6 cellular contexts compared by ENCODE assay signal in the genomic region with DNA sequence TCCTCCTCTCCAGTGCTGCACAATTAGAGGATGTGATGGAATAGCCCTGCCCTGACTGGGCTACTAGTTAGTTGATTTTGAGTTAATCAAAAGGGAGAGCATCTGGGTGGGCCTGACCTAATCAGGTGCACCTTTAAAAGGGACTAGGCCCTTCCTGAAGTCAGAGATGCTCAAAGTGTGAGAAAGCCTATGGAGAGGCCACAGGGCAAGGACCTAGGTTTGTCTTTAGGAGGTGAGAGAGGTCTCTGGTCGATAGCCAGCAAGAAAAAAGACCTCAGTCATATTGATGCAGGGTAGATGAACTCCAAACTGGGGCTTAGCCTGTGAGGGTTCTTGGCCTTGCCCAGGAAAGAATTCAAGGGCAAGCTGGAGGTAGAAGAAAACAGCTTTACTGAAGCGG.
DNase-seq lines count a peak whose midpoint lies in the region; ATAC-seq, FAIRE-seq and TF ChIP-seq lines count a peak whose summit lies in the region.
"Not testable (repeated sequence)": the region's sequence is repeated elsewhere in the genome, so short reads cannot be mapped to it uniquely, and the experiment has no call there.

No MANE protein-coding gene starts in this region.

- not testable (repeated sequence) for H3K14ac ChIP-seq in IMR-90 (replicated peaks; ENCODE audit: low read depth, low read length)

- H3K27ac Mint-ChIP-seq in Calu3 (ENCODE audit: unreplicated experiment) = not testable (repeated sequence)

- TF ChIP-seq RAD21 in A549 (conservative IDR thresholded peaks at IDR 0.05 in 1 of 2, IDR thresholded peaks at IDR 0.05 in 1 of 2); IMR-90 (IDR thresholded peaks at IDR 0.05; ENCODE audit: low read length): not testable (repeated sequence)

- not testable (repeated sequence) for H4K20me1 ChIP-seq in IMR-90 (ENCODE audit: insufficient read depth, low read length); PC-3 (ENCODE audit: low read length)

- H3K9me1 ChIP-seq in IMR-90 (ENCODE audit: insufficient read depth, low read length) = not testable (repeated sequence)

- peak overlapping the region; percentile 60; the same call in 1 of the 2 replicates for H2BK120ac ChIP-seq in IMR-90 (ENCODE audit: low read depth, low read length)

- H3K79me2 ChIP-seq in PC-3 (ENCODE audit: low read length) = not testable (repeated sequence)

- H3K27me3 Mint-ChIP-seq in Calu3 (ENCODE audit: unreplicated experiment) = not testable (repeated sequence)

- not testable (repeated sequence) for H3K56ac ChIP-seq in IMR-90 (ENCODE audit: extremely low read depth, insufficient read depth, low read length)

- H3K27ac ChIP-seq in A549 (peak overlapping the region; percentile 44 to 75; a peak in 5 of 6 replicates), PC-3 (ENCODE audit: low read length) (peak overlapping the region; percentile 65), RWPE2 (ENCODE audit: poor library complexity, severe bottlenecking) (peak overlapping the region; percentile 72), epithelial cell of prostate (peak overlapping the region; percentile 59)
- not testable (repeated sequence) for H3K27ac ChIP-seq in IMR-90 (ENCODE audit: insufficient read depth, low read length)

- not testable (repeated sequence) for H4K5ac ChIP-seq in IMR-90 (ENCODE audit: low read depth, low read length)

- H2BK15ac ChIP-seq in IMR-90 (ENCODE audit: low read depth, low read length) = not testable (repeated sequence)

- H3K36me3 Mint-ChIP-seq in Calu3 (ENCODE audit: insufficient read depth, unreplicated experiment) = peaks cover 20% of the 10 kb centered on the region

- POLR2A ChIA-PET in A549 (lab: Yijun Ruan, JAX); IMR-90 (lab: Charles Lee; ENCODE audit: unreplicated experiment); PC-3 (lab: Charles Lee; ENCODE audit: unreplicated experiment): not testable (repeated sequence)

- CTCF ChIA-PET in A549 (lab: Yijun Ruan, JAX); Calu3 (lab: Charles Lee); IMR-90 (lab: Yijun Ruan, JAX); PC-3 (lab: Charles Lee): not testable (repeated sequence)

- H3K23ac ChIP-seq in IMR-90 (ENCODE audit: low read depth, low read length) = not testable (repeated sequence)

- H3K18ac ChIP-seq in IMR-90 (ENCODE audit: low read depth, low read length) = not testable (repeated sequence)

- H4K91ac ChIP-seq in IMR-90 (ENCODE audit: insufficient read depth, low read depth, low read length) = not testable (repeated sequence)

- ATAC-seq in A549; IMR-90 (ENCODE audit: low read depth); PC-3; RWPE2 (ENCODE audit: low read depth): not testable (repeated sequence)

- H3K79me1 ChIP-seq in IMR-90 (ENCODE audit: low read depth in 1 of 2, low read length in 2 of 2) = not testable (repeated sequence)

- H3K4ac ChIP-seq in IMR-90 (ENCODE audit: low read depth, low read length) = not testable (repeated sequence)

- not testable (repeated sequence) for H2AK5ac ChIP-seq in IMR-90 (ENCODE audit: low read depth, low read length)

- in situ Hi-C loops in IMR-90 (cut with MboI; ENCODE audit: low sequenced_read_pairs) = not testable (repeated sequence)

- WGBS in A549 (ENCODE audit: missing lambda C conversion rate) = 92% methylated on average over 1 of the region's 2 CpGs
- WGBS in IMR-90 (ENCODE audit: extremely low coverage in 2 of 2, insufficient read length in 1 of 2), 2 experiments = no CpG with 5 or more reads among the region's 2 CpGs

- TSS peak; percentile 83 for BruUV-seq in Calu3 (replicated peaks; lab: Mats Ljungman, UMichigan)
- not testable (repeated sequence) for BruUV-seq in IMR-90 (replicated peaks; lab: Mats Ljungman, UMichigan); PC-3 (replicated peaks; lab: Mats Ljungman, UMichigan)

- not testable (repeated sequence) for H3K4me3 ChIP-seq in A549; IMR-90 (ENCODE audit: insufficient read depth, low read depth, low read length); PC-3 (ENCODE audit: low read length); RWPE2 (ENCODE audit: severe bottlenecking)

- H3K9me2 ChIP-seq in PC-3 (replicated peaks; ENCODE audit: low read length) = not testable (repeated sequence)

- not testable (repeated sequence) for H3K9ac ChIP-seq in IMR-90 (ENCODE audit: low read depth, low read length); PC-3 (ENCODE audit: low read length)

- H4K8ac ChIP-seq in IMR-90 (ENCODE audit: low read depth in 2 of 2, low read length in 2 of 2) = not testable (repeated sequence)

- DNase-seq in A549 (ENCODE audit: low read depth in 1 of 2, low spot score in 1 of 2); Calu3; IMR-90; PC-3; RWPE2 (ENCODE audit: low spot score); epithelial cell of prostate (ENCODE audit: low read depth, low spot score): not testable (repeated sequence)

- H3K9me3 Mint-ChIP-seq in Calu3 (ENCODE audit: low read depth, unreplicated experiment) = not testable (repeated sequence)

- TF ChIP-seq CTCF in A549 (IDR thresholded peaks at IDR 0.05); Calu3 (IDR thresholded peaks at IDR 0.05; ENCODE audit: unreplicated experiment); IMR-90 (conservative IDR thresholded peaks at IDR 0.05; ENCODE audit: low read depth, low read length); PC-3 (conservative IDR thresholded peaks at IDR 0.05; ENCODE audit: low read depth, low read length); RWPE2 (IDR thresholded peaks at IDR 0.05; ENCODE audit: poor library complexity, severe bottlenecking): not testable (repeated sequence)

- not testable (repeated sequence) for H3K4me3 Mint-ChIP-seq in Calu3 (ENCODE audit: low read depth, unreplicated experiment)

- not testable (repeated sequence) for H3K4me1 ChIP-seq in A549; IMR-90 (ENCODE audit: control insufficient read depth, insufficient read depth, low read length); PC-3 (ENCODE audit: insufficient read depth, low read length); RWPE2 (ENCODE audit: insufficient read depth, poor library complexity, severe bottlenecking)

- dilution Hi-C loops in IMR-90 (cut with HindIII; ENCODE audit: low sequenced_read_pairs, unreplicated experiment) = not testable (repeated sequence)

- H3K36me3 ChIP-seq in IMR-90 (ENCODE audit: control insufficient read depth, insufficient read depth, low read length); PC-3 (ENCODE audit: low read depth, low read length); RWPE2 (ENCODE audit: low read depth): not testable (repeated sequence)

- not testable (repeated sequence) for H2AFZ ChIP-seq in IMR-90 (replicated peaks; ENCODE audit: low read length, poor library complexity); PC-3 (ENCODE audit: low read length)

- FAIRE-seq in A549 (lab: Jason Lieb, UNC) = not testable (repeated sequence)

- not testable (repeated sequence) for H2AK9ac ChIP-seq in IMR-90 (replicated peaks; ENCODE audit: low read depth, low read length, poor library complexity)

- not testable (repeated sequence) for H3F3A ChIP-seq in PC-3 (ENCODE audit: low read length, unreplicated experiment)

- intact Hi-C loops in Calu3 (cut with micrococcal nuclease; ENCODE audit: unreplicated experiment); IMR-90 (cut with micrococcal nuclease); PC-3 (cut with micrococcal nuclease): not testable (repeated sequence)

- H2BK5ac ChIP-seq in IMR-90 (ENCODE audit: low read depth, low read length, poor library complexity, severe bottlenecking) = not testable (repeated sequence)

- TF ChIP-seq EP300 in A549 (IDR thresholded peaks at IDR 0.05) = not testable (repeated sequence)

- H3K27me3 ChIP-seq in IMR-90 (ENCODE audit: control insufficient read depth, insufficient read depth, low read length); PC-3 (ENCODE audit: low read length); RWPE2 (ENCODE audit: insufficient read depth, poor library complexity, severe bottlenecking): not testable (repeated sequence)

- not testable (repeated sequence) for TF ChIP-seq POLR2A in A549 (IDR thresholded peaks at IDR 0.05; ENCODE audit: low read length); IMR-90 (IDR thresholded peaks at IDR 0.05; ENCODE audit: low read depth, low read length)

- not testable (repeated sequence) for H3K9me3 ChIP-seq in A549; IMR-90 (ENCODE audit: control insufficient read depth, insufficient read depth, low read length); PC-3 (ENCODE audit: low read length); RWPE2 (ENCODE audit: severe bottlenecking)

- not testable (repeated sequence) for H3K4me2 ChIP-seq in A549; IMR-90 (ENCODE audit: low read depth, low read length); PC-3 (ENCODE audit: low read length)

- H2BK20ac ChIP-seq in IMR-90 (ENCODE audit: low read depth, low read length) = peak overlapping the region; percentile 61; the same call in 1 of the 2 replicates

- H3K4me1 Mint-ChIP-seq in Calu3 (ENCODE audit: low read depth, unreplicated experiment) = peaks cover 12% of the 10 kb centered on the region
